Comparison of ENCODE assay signal across 3 cellular contexts in the genomic region with DNA sequence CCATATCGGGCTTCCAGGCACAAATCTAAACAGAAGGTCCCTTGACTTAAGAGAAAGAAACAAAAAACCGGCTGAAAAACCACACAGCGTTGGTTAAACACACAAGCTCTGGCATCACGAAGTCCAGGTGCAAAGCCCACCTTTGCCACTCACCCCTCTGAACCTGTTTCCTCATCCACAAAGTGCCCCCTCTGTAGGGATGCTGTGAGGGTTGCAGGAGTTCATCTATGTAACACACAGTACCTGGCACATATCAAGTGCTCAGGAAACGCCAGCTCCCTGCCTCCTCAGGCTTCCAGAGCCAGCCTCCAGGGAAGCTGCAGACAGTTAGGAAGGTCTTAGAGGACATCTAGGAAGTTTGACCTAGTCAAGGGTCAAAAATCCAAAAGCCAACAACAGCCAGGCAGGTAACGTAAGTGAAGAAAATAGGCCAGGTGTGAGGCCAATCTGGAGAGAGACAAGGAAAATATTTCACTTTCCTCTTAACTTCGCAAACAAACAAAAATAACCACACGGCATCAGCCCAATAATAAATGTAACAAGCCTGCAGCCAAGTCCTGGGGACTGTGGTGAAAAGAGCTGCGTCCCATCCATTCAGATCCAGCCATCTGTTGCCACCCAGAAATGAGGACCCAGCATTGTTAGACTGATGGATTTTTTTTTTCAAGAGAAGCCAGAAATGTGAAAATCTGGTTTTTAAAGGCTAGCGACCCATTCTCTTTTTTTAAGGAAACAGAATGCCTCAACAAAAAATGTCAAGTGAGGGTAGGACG.
TF ChIP-seq lines count a peak whose summit lies in the region.

No MANE protein-coding gene starts in this region.

TF ChIP-seq in A549, 52 proteins besides CTCF, POLR2A, EP300 and RAD21:
- no peak for TF ChIP-seq RCOR1 (IDR thresholded peaks at IDR 0.05; ENCODE audit: low read depth, low read length)

TF ChIP-seq in PFSK-1, 5 proteins besides CTCF, POLR2A, EP300 and RAD21:
- TF ChIP-seq FOXP2 (optimal IDR thresholded peaks at IDR 0.05; ENCODE audit: borderline replicate concordance, extremely low read depth, extremely low read length, insufficient read depth) = no peak
- peak; percentile 42; the same call in 1 of the 2 replicates for TF ChIP-seq POLR2AphosphoS5 (IDR thresholded peaks at IDR 0.05; ENCODE audit: low read depth, low read length)
TF ChIP-seq in PFSK-1: peak in this region for 1.

TF ChIP-seq in H1, 55 proteins besides CTCF, POLR2A, EP300 and RAD21:
- no peak for TF ChIP-seq SIX5 (IDR thresholded peaks at IDR 0.05; ENCODE audit: low read depth, low read length)
- no peak for TF ChIP-seq EZH2 (IDR thresholded peaks at IDR 0.05; ENCODE audit: low read depth, low read length, severe bottlenecking)
- no peak for TF ChIP-seq MAFK (IDR thresholded peaks at IDR 0.05; ENCODE audit: low read depth, low read length)
